ENCODE assay signal across 16 cellular contexts in the genomic region with DNA sequence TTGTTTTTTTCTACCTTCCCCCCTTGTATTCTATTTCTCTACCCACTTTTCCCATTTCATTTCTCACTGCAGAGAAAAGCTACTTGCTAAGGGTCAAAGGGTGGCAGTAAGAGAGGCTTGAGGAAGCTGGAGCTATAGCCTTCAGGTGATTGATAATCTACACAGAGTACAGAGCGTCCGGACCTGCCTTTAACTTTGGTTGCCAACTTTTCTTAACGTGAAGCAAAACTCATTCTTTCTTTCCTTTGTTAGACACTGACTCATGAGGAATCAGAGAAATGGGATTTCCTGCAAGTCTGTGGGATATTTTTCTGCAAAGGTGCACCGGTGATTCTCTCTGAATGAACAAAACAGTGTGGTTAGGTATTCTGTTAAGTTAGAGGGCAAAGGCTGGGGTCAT.
A peak's percentile ranks its signal among the peaks of the same experiment; 100 is the strongest.
DNase-seq lines count a peak whose midpoint lies in the region; ATAC-seq and TF ChIP-seq lines count a peak whose summit lies in the region.
"Had no signal": no experiment of that assay in that cellular context is flagged by ENCODE, and none has a peak within 500 bp of the region (broad histone marks: within the 10 kb centered on the region; RNA-seq: fewer than 3 reads in every experiment).

No MANE protein-coding gene starts in this region.

- no peak for TF ChIP-seq CTCF in GM23338 (conservative IDR thresholded peaks at IDR 0.05; ENCODE audit: low read depth in 2 of 2)
- no peak for TF ChIP-seq CTCF in Panc1 (IDR thresholded peaks at IDR 0.05)

- H3K27me3 ChIP-seq in GM23338 (ENCODE audit: insufficient read depth) (no peaks in the 10 kb centered on the region), Panc1 (ENCODE audit: control insufficient read depth, insufficient read depth, low read length) (no peaks in the 10 kb centered on the region), mucosa of stomach (ENCODE audit: control insufficient read depth, insufficient read depth, low read length) (no peaks in the 10 kb centered on the region), MG63 (no peaks in the 10 kb centered on the region)

- no peaks in the 10 kb centered on the region for H3K9me2 ChIP-seq in GM23338 (ENCODE audit: insufficient read depth)

- H3K36me3 Mint-ChIP-seq in GM23338 (ENCODE audit: low read depth): peaks cover 3% of the 10 kb centered on the region; the same call in 1 of the 3 replicates

- H3K4me1 ChIP-seq in GM23338 (ENCODE audit: insufficient read depth) (0 out of 2 replicates have a peak, but pooled peaks cover 6% of the 10 kb centered on the region), Panc1 (ENCODE audit: control insufficient read depth, insufficient read depth, low read length) (peaks cover 4% of the 10 kb centered on the region), mucosa of stomach (ENCODE audit: control insufficient read depth, insufficient read depth, low read length) (peaks cover 25% of the 10 kb centered on the region)
- H3K4me1 ChIP-seq: Caco-2 had no signal

- H3K9me3 ChIP-seq in Panc1 (ENCODE audit: control insufficient read depth, insufficient read depth, low read depth, low read length) (no peaks in the 10 kb centered on the region), mucosa of stomach (ENCODE audit: control insufficient read depth, low read length) (no peaks in the 10 kb centered on the region), MG63 (no peaks in the 10 kb centered on the region)
- H3K9me3 ChIP-seq: Caco-2 had no signal

- H3K4me1 Mint-ChIP-seq in GM23338: peaks cover 7% of the 10 kb centered on the region; the same call in 1 of the 3 replicates

- DNase-seq in GM23338 (ENCODE audit: low spot score) (no peak), Panc1 (ENCODE audit: low read depth, low spot score) (no peak), epithelial cell of prostate (ENCODE audit: low read depth, low spot score) (peak; percentile 29), caudate nucleus (lab: John Stamatoyannopoulos, UW) (no peak), DMS 273 (lab: John Stamatoyannopoulos, UW; ENCODE audit: unreplicated experiment) (no peak), MG63 (no peak)
- DNase-seq: AML-193, Caco-2, GM23248, MM.1S, NCI-H1105, NCI-H1694 treated with DMSO at 0.1 percent for 48 hours, NCI-H82 had no signal

- H3K27ac Mint-ChIP-seq in GM23338: no peak overlapping the region

- H3K36me3 ChIP-seq in GM23338 (ENCODE audit: insufficient read depth): no peaks in the 10 kb centered on the region
- no peaks in the 10 kb centered on the region; the same call in 1 of the 2 replicates for H3K36me3 ChIP-seq in Panc1 (ENCODE audit: control insufficient read depth, insufficient read depth, low read length)
- H3K36me3 ChIP-seq in mucosa of stomach (ENCODE audit: control insufficient read depth, insufficient read depth, low read length): no peaks in the 10 kb centered on the region
- no peaks in the 10 kb centered on the region for H3K36me3 ChIP-seq in MG63

- H3K4me3 ChIP-seq in GM23338 (no peak overlapping the region), Panc1 (ENCODE audit: low read depth in 2 of 2, low read length in 2 of 2) (no peak overlapping the region), mucosa of stomach (ENCODE audit: low read length) (no peak overlapping the region), MG63 (no peak overlapping the region)
- H3K4me3 ChIP-seq: GM12878, GM23248 had no signal

- no peaks in the 10 kb centered on the region for H3F3A ChIP-seq in GM23338 (replicated peaks; ENCODE audit: low read depth)

- CTCF ChIA-PET in Panc1 (lab: Charles Lee): no interaction called here

- H3K27ac ChIP-seq in GM23338 (ENCODE audit: low read depth) (no peak overlapping the region), Panc1 (ENCODE audit: low read length) (peak overlapping the region; percentile 54; the same call in 1 of the 2 replicates), epithelial cell of prostate (peak overlapping the region; percentile 46), caudate nucleus (ENCODE audit: low read depth, low read length) (no peak overlapping the region)
- H3K27ac ChIP-seq: GM23248 had no signal

- no peaks in the 10 kb centered on the region for H3K27me3 Mint-ChIP-seq in GM23338 (ENCODE audit: insufficient read depth, low read depth, poor library complexity)

- ATAC-seq in GM23338: no peak
- ATAC-seq in Panc1: 0 out of 2 replicates have a peak, but pooled peaks have one; percentile 51
- ATAC-seq in HG03378 (IDR thresholded peaks at IDR 0.05; ENCODE audit: unreplicated experiment): no peak
- ATAC-seq: GM12878 had no signal

- 0 out of 2 replicates have a peak overlapping the region, but pooled peaks have one; percentile 34 for H2AFZ ChIP-seq in GM23338
- H2AFZ ChIP-seq: GM23248 had no signal

- intact Hi-C loops in Panc1 (cut with micrococcal nuclease; ENCODE audit: unreplicated experiment): no loop called here

- no peaks in the 10 kb centered on the region for H3K79me2 ChIP-seq in GM23338 (replicated peaks; ENCODE audit: insufficient read depth)

- H4K20me1 ChIP-seq in GM23338 (replicated peaks; ENCODE audit: insufficient read depth): no peaks in the 10 kb centered on the region

- POLR2A ChIA-PET in Panc1 (lab: Charles Lee): no interaction called here

- peak overlapping the region; percentile 27 for H3K9ac ChIP-seq in mucosa of stomach (ENCODE audit: low read length)
- H3K9ac ChIP-seq: GM23248 had no signal

- H3K4me3 Mint-ChIP-seq in GM23338: no peak overlapping the region

- in situ Hi-C loops in Panc1 (cut with HindIII; ENCODE audit: low pct_unique_long_range_greater_than_20kb, low sequenced_read_pairs): no loop called here

- H3K9me3 Mint-ChIP-seq in GM23338: peaks cover 4% of the 10 kb centered on the region; the same call in 2 of the 3 replicates

- no peak overlapping the region for H3K4me2 ChIP-seq in GM23338

- no TSS peak for BruUV-seq in Panc1 (replicated peaks; lab: Mats Ljungman, UMichigan)

TF ChIP-seq in GM23338, 12 proteins besides CTCF, POLR2A, EP300 and RAD21 (continues in another document):
- no peak for TF ChIP-seq NANOG (IDR thresholded peaks at IDR 0.05; ENCODE audit: borderline replicate concordance)
- TF ChIP-seq ZNF331 (CRISPR knock-in tag; IDR thresholded peaks at IDR 0.05; ENCODE audit: low read depth): no peak
- no peak for TF ChIP-seq JUNB (IDR thresholded peaks at IDR 0.05; ENCODE audit: unreplicated experiment)
- TF ChIP-seq, protein P1, sequence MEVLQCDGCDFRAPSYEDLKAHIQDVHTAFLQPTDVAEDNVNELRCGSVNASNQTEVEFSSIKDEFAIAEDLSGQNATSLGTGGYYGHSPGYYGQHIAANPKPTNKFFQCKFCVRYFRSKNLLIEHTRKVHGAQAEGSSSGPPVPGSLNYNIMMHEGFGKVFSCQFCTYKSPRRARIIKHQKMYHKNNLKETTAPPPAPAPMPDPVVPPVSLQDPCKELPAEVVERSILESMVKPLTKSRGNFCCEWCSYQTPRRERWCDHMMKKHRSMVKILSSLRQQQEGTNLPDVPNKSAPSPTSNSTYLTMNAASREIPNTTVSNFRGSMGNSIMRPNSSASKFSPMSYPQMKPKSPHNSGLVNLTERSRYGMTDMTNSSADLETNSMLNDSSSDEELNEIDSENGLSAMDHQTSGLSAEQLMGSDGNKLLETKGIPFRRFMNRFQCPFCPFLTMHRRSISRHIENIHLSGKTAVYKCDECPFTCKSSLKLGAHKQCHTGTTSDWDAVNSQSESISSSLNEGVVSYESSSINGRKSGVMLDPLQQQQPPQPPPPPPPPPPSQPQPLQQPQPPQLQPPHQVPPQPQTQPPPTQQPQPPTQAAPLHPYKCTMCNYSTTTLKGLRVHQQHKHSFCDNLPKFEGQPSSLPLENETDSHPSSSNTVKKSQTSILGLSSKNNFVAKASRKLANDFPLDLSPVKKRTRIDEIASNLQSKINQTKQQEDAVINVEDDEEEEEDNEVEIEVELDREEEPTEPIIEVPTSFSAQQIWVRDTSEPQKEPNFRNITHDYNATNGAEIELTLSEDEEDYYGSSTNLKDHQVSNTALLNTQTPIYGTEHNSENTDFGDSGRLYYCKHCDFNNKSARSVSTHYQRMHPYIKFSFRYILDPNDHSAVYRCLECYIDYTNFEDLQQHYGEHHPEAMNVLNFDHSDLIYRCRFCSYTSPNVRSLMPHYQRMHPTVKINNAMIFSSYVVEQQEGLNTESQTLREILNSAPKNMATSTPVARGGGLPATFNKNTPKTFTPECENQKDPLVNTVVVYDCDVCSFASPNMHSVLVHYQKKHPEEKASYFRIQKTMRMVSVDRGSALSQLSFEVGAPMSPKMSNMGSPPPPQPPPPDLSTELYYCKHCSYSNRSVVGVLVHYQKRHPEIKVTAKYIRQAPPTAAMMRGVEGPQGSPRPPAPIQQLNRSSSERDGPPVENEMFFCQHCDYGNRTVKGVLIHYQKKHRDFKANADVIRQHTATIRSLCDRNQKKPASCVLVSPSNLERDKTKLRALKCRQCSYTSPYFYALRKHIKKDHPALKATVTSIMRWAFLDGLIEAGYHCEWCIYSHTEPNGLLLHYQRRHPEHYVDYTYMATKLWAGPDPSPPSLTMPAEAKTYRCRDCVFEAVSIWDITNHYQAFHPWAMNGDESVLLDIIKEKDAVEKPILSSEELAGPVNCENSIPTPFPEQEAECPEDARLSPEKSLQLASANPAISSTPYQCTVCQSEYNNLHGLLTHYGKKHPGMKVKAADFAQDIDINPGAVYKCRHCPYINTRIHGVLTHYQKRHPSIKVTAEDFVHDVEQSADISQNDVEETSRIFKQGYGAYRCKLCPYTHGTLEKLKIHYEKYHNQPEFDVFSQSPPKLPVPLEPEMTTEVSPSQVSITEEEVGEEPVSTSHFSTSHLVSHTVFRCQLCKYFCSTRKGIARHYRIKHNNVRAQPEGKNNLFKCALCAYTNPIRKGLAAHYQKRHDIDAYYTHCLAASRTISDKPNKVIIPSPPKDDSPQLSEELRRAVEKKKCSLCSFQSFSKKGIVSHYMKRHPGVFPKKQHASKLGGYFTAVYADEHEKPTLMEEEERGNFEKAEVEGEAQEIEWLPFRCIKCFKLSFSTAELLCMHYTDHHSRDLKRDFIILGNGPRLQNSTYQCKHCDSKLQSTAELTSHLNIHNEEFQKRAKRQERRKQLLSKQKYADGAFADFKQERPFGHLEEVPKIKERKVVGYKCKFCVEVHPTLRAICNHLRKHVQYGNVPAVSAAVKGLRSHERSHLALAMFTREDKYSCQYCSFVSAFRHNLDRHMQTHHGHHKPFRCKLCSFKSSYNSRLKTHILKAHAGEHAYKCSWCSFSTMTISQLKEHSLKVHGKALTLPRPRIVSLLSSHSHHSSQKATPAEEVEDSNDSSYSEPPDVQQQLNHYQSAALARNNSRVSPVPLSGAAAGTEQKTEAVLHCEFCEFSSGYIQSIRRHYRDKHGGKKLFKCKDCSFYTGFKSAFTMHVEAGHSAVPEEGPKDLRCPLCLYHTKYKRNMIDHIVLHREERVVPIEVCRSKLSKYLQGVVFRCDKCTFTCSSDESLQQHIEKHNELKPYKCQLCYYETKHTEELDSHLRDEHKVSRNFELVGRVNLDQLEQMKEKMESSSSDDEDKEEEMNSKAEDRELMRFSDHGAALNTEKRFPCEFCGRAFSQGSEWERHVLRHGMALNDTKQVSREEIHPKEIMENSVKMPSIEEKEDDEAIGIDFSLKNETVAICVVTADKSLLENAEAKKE (CRISPR knock-in tag; IDR thresholded peaks at IDR 0.05): no peak
- no peak for TF ChIP-seq POLR2AphosphoS5 (IDR thresholded peaks at IDR 0.05; ENCODE audit: low read depth)

Comparison
In these comparisons a context has a peak if more than half of its experiments do, and no peak if none do; other contexts are left out.
1. H3K27ac ChIP-seq: peak in Panc1 (single experiment) and epithelial cell of prostate (single experiment); none in GM23338 (single experiment) and caudate nucleus (single experiment).